9 cellular contexts compared by ENCODE assay signal in the genomic region with DNA sequence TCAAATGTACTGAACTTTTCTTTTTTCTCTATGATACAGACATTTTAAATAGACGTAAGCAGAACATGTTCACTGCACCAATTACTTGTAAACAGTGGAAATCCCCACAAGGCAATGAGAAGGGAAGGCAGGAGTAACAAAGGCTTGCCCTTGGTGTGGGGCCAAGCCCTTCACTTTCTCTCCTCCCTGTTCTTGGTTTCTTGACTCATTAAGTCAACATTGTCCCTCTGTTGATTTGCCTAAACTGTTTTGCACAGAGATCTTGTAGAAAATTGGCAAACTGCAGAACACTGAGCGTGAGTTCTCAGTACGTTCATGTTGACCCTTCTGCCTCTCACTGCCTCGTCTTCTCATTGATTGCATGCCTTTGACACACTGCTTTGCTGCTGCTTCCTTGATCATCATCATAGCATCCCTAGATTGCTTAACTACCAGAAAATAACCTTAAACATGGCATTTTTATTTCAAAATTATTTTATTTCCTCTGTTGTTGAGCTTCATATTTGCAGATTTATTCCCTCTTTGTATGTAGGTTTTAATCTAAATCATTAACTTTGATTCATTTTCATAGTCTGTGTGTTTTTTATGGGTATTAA.
DNase-seq lines count a peak whose midpoint lies in the region; ATAC-seq and TF ChIP-seq lines count a peak whose summit lies in the region.
"Had no signal": no experiment of that assay in that cellular context is flagged by ENCODE, and none has a peak within 500 bp of the region (broad histone marks: within the 10 kb centered on the region; RNA-seq: fewer than 3 reads in every experiment).

No MANE protein-coding gene starts in this region.

- H3K4me1 ChIP-seq in ascending aorta = peaks cover 3 to 5% of the 10 kb centered on the region in 2 donors
- H3K4me1 ChIP-seq in right lobe of liver = no peaks in the 10 kb centered on the region

- no peak overlapping the region for H3K4me3 ChIP-seq in ascending aorta
- H3K4me3 ChIP-seq in right lobe of liver = no peak overlapping the region
- no peak overlapping the region for H3K4me3 ChIP-seq in dorsolateral prefrontal cortex
- H3K4me3 ChIP-seq: BLaER1 treated with 17β-estradiol and CSF1 and Interleukin-3, amounts not matched to agents 10 nM and 100 nM had no signal

- 82% methylated on average over 4 of the region's 4 CpGs for WGBS in right lobe of liver (ENCODE audit: insufficient coverage, low coverage, low lambda C conversion rate, missing lambda C conversion rate)

- TF ChIP-seq CTCF in ascending aorta (IDR thresholded peaks at IDR 0.05) = no peak
- no peak for TF ChIP-seq CTCF in right lobe of liver (IDR thresholded peaks at IDR 0.05)
- no peak for TF ChIP-seq CTCF in dorsolateral prefrontal cortex (IDR thresholded peaks at IDR 0.05 in 54 of 56, conservative IDR thresholded peaks at IDR 0.05 in 2 of 56; ENCODE audit: low read depth in 1 of 56, partially characterized antibody in 56 of 56)

- H3K27me3 ChIP-seq in ascending aorta (no peaks in the 10 kb centered on the region), right lobe of liver (no peaks in the 10 kb centered on the region), dorsolateral prefrontal cortex (no peaks in the 10 kb centered on the region)
- H3K27me3 ChIP-seq: BLaER1 treated with 17β-estradiol and CSF1 and Interleukin-3, amounts not matched to agents 10 nM and 100 nM had no signal

- no peak for TF ChIP-seq POLR2A in right lobe of liver (IDR thresholded peaks at IDR 0.05)

- peak overlapping the region; percentile 46 for H3K27ac ChIP-seq in ascending aorta
- H3K27ac ChIP-seq in right lobe of liver = no peak overlapping the region
- H3K27ac ChIP-seq in caudate nucleus (ENCODE audit: low read depth, low read length) = no peak overlapping the region
- H3K27ac ChIP-seq in dorsolateral prefrontal cortex = no peak overlapping the region
- H3K27ac ChIP-seq: BLaER1 treated with 17β-estradiol and CSF1 and Interleukin-3, amounts not matched to agents 10 nM and 100 nM had no signal

- DNase-seq in NCI-H2029 (lab: John Stamatoyannopoulos, UW) = peak; percentile 30
- no peak for DNase-seq in NCI-H2029 treated with DMSO at 0.1 percent for 48 hours (lab: John Stamatoyannopoulos, UW)
- DNase-seq in ascending aorta (ENCODE audit: low spot score in 2 of 2) = peak in 1 of 2 donors; percentile 69
- no peak for DNase-seq in right lobe of liver
- DNase-seq in caudate nucleus (lab: John Stamatoyannopoulos, UW) = no peak
- DNase-seq in cerebellar nuclear complex (lab: John Stamatoyannopoulos, UW) = no peak
- no peak for DNase-seq in dorsolateral prefrontal cortex

- intact Hi-C loops in ascending aorta (cut with DNase I) = no loop called here
- intact Hi-C loops in right lobe of liver (cut with DNase I) = no loop called here
- intact Hi-C loops in dorsolateral prefrontal cortex (cut with DNase I) = no loop called here

- H3K36me3 ChIP-seq in ascending aorta = no peaks in the 10 kb centered on the region
- no peaks in the 10 kb centered on the region for H3K36me3 ChIP-seq in right lobe of liver

- H3K9me3 ChIP-seq in ascending aorta (no peaks in the 10 kb centered on the region), right lobe of liver (no peaks in the 10 kb centered on the region)
- H3K9me3 ChIP-seq: BLaER1 treated with 17β-estradiol and CSF1 and Interleukin-3, amounts not matched to agents 10 nM and 100 nM had no signal

- peak; percentile 75 for ATAC-seq in HG03045 (IDR thresholded peaks at IDR 0.05; ENCODE audit: unreplicated experiment)
- ATAC-seq in right lobe of liver = peak in 3 of 4 donors; percentile 28 to 79 (median 32)

Comparison
In these comparisons a context has a peak if more than half of its experiments do, and no peak if none do; other contexts are left out.
1. H3K27ac ChIP-seq: peak in ascending aorta (2 of 2); none in right lobe of liver (0 of 3), caudate nucleus (single experiment) and dorsolateral prefrontal cortex (0 of 59).